Comparison of ENCODE assay signal across 1 cellular context in the genomic region with DNA sequence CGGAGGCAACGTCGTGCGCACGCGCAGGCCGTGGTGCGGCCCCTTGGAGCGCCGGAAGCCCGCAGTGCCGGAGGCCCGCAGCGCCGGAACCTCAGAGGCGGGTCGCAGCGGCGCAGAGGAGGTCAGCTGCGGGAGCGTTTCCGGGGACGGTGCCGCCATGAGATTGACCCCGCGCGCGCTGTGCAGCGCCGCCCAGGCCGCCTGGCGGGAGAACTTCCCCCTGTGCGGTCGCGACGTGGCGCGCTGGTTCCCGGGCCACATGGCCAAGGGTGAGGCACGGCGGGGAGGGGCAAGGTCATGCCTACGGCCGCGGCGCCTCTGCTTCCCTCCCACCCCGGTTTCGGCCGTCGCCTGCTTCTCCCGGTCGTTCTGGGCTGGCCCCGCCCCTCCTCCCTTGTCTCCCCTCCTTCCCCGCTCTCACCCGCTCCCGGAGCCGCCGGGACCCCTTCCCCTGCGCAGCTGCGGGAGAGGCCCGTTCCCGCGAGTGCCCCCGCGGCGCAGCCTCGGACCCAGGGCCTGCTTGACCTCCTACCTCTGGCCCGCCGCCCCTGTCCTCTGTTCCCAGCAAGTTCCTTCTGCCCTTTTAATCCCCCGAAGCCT.
TF ChIP-seq lines count a peak whose summit lies in the region.

Gene MTG1, plus strand, starts transcription at position 94 of the 600 bp plus-strand sequence. Its CDS starts 64 bp downstream, at position 158.

TF ChIP-seq in HepG2, 621 proteins besides CTCF, POLR2A, EP300 and RAD21 (continues in another document):
- peak; percentile 94 for TF ChIP-seq ZHX1 (CRISPR knock-in tag; IDR thresholded peaks at IDR 0.05; ENCODE audit: low read depth)
- no peak for TF ChIP-seq MZF1 (CRISPR knock-in tag; IDR thresholded peaks at IDR 0.05; ENCODE audit: borderline replicate concordance)
- TF ChIP-seq ZBTB25 (CRISPR knock-in tag; IDR thresholded peaks at IDR 0.05) = peak; percentile 95
- TF ChIP-seq GATA4 (IDR thresholded peaks at IDR 0.05; ENCODE audit: borderline replicate concordance, low read depth) = no peak
- TF ChIP-seq RCOR2 (CRISPR knock-in tag; IDR thresholded peaks at IDR 0.05) = no peak
- TF ChIP-seq, protein P1, sequence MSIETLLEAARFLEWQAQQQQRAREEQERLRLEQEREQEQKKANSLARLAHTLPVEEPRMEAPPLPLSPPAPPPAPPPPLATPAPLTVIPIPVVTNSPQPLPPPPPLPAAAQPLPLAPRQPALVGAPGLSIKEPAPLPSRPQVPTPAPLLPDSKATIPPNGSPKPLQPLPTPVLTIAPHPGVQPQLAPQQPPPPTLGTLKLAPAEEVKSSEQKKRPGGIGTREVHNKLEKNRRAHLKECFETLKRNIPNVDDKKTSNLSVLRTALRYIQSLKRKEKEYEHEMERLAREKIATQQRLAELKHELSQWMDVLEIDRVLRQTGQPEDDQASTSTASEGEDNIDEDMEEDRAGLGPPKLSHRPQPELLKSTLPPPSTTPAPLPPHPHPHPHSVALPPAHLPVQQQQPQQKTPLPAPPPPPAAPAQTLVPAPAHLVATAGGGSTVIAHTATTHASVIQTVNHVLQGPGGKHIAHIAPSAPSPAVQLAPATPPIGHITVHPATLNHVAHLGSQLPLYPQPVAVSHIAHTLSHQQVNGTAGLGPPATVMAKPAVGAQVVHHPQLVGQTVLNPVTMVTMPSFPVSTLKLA (IDR thresholded peaks at IDR 0.05) = peak; percentile 24; the same call in 1 of the 2 replicates
- no peak for TF ChIP-seq RFX1 (IDR thresholded peaks at IDR 0.05)
- peak; percentile 94 for TF ChIP-seq ERF (CRISPR knock-in tag; IDR thresholded peaks at IDR 0.05)
- TF ChIP-seq ZSCAN12 (CRISPR knock-in tag; IDR thresholded peaks at IDR 0.05) = no peak; the same call in 1 of the 2 replicates
- peak; percentile 92 for TF ChIP-seq ZNF883 (CRISPR knock-in tag; IDR thresholded peaks at IDR 0.05; ENCODE audit: not compliant biosample characterization)
- no peak for TF ChIP-seq DPF2 (CRISPR knock-in tag; IDR thresholded peaks at IDR 0.05; ENCODE audit: borderline replicate concordance, low read depth)
- peak; percentile 69; the same call in 1 of the 2 replicates for TF ChIP-seq ZC3H4 (CRISPR knock-in tag; IDR thresholded peaks at IDR 0.05; ENCODE audit: borderline replicate concordance)
- 0 out of 2 replicates have a peak, but pooled peaks have one; percentile 45 for TF ChIP-seq IRF1 (CRISPR knock-in tag; IDR thresholded peaks at IDR 0.05; ENCODE audit: low read depth)
- no peak for TF ChIP-seq PRMT3 (CRISPR knock-in tag; IDR thresholded peaks at IDR 0.05; ENCODE audit: borderline replicate concordance, low read depth)
- TF ChIP-seq ZNF274 (CRISPR knock-in tag; IDR thresholded peaks at IDR 0.05) = 0 out of 2 replicates have a peak, but pooled peaks have one; percentile 51
- peak; percentile 89 for TF ChIP-seq ETV5 (CRISPR knock-in tag; IDR thresholded peaks at IDR 0.05; ENCODE audit: borderline replicate concordance)
- TF ChIP-seq PLRG1 (conservative IDR thresholded peaks at IDR 0.05) = no peak
- no peak for TF ChIP-seq ZBTB8A (CRISPR knock-in tag; IDR thresholded peaks at IDR 0.05; ENCODE audit: borderline replicate concordance, low read depth)
- peak; percentile 72 for TF ChIP-seq CHD2 (IDR thresholded peaks at IDR 0.05; ENCODE audit: low read depth, low read length)
- peak; percentile 98 for TF ChIP-seq NR2C2 (CRISPR knock-in tag; IDR thresholded peaks at IDR 0.05; ENCODE audit: borderline replicate concordance)
- TF ChIP-seq ZNF253 (CRISPR knock-in tag; IDR thresholded peaks at IDR 0.05; ENCODE audit: borderline replicate concordance) = peak; percentile 84; the same call in 1 of the 2 replicates
- TF ChIP-seq PBX2 (CRISPR knock-in tag; IDR thresholded peaks at IDR 0.05) = no peak
- no peak for TF ChIP-seq ZNF598 (CRISPR knock-in tag; IDR thresholded peaks at IDR 0.05; ENCODE audit: borderline replicate concordance)
- peak; percentile 68 for TF ChIP-seq MED8 (CRISPR knock-in tag; IDR thresholded peaks at IDR 0.05; ENCODE audit: insufficient replicate concordance)
- no peak for TF ChIP-seq ZNF512 (CRISPR knock-in tag; IDR thresholded peaks at IDR 0.05)
- 0 out of 2 replicates have a peak, but pooled peaks have one; percentile 17 for TF ChIP-seq SETDB1 (CRISPR knock-in tag; IDR thresholded peaks at IDR 0.05; ENCODE audit: borderline replicate concordance)
- peak; percentile 95; the same call in 1 of the 2 replicates for TF ChIP-seq ZNF749 (CRISPR knock-in tag; IDR thresholded peaks at IDR 0.05; ENCODE audit: borderline replicate concordance)
- TF ChIP-seq, protein P2, sequence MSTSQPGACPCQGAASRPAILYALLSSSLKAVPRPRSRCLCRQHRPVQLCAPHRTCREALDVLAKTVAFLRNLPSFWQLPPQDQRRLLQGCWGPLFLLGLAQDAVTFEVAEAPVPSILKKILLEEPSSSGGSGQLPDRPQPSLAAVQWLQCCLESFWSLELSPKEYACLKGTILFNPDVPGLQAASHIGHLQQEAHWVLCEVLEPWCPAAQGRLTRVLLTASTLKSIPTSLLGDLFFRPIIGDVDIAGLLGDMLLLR (CRISPR knock-in tag; IDR thresholded peaks at IDR 0.05) = peak; percentile 81; the same call in 1 of the 2 replicates
- peak; percentile 37; the same call in 1 of the 2 replicates for TF ChIP-seq FOSL2 (CRISPR knock-in tag; IDR thresholded peaks at IDR 0.05)
- peak; percentile 90 for TF ChIP-seq ZNF446 (CRISPR knock-in tag; IDR thresholded peaks at IDR 0.05)
- no peak; the same call in 1 of the 2 replicates for TF ChIP-seq ZNF256 (CRISPR knock-in tag; conservative IDR thresholded peaks at IDR 0.05)
- TF ChIP-seq CC2D1A (CRISPR knock-in tag; IDR thresholded peaks at IDR 0.05) = no peak
- no peak for TF ChIP-seq JDP2 (CRISPR knock-in tag; IDR thresholded peaks at IDR 0.05; ENCODE audit: borderline replicate concordance)
- no peak for TF ChIP-seq BCLAF1 (IDR thresholded peaks at IDR 0.05)
- no peak for TF ChIP-seq ZNF720 (CRISPR knock-in tag; IDR thresholded peaks at IDR 0.05)
- TF ChIP-seq, protein P3, sequence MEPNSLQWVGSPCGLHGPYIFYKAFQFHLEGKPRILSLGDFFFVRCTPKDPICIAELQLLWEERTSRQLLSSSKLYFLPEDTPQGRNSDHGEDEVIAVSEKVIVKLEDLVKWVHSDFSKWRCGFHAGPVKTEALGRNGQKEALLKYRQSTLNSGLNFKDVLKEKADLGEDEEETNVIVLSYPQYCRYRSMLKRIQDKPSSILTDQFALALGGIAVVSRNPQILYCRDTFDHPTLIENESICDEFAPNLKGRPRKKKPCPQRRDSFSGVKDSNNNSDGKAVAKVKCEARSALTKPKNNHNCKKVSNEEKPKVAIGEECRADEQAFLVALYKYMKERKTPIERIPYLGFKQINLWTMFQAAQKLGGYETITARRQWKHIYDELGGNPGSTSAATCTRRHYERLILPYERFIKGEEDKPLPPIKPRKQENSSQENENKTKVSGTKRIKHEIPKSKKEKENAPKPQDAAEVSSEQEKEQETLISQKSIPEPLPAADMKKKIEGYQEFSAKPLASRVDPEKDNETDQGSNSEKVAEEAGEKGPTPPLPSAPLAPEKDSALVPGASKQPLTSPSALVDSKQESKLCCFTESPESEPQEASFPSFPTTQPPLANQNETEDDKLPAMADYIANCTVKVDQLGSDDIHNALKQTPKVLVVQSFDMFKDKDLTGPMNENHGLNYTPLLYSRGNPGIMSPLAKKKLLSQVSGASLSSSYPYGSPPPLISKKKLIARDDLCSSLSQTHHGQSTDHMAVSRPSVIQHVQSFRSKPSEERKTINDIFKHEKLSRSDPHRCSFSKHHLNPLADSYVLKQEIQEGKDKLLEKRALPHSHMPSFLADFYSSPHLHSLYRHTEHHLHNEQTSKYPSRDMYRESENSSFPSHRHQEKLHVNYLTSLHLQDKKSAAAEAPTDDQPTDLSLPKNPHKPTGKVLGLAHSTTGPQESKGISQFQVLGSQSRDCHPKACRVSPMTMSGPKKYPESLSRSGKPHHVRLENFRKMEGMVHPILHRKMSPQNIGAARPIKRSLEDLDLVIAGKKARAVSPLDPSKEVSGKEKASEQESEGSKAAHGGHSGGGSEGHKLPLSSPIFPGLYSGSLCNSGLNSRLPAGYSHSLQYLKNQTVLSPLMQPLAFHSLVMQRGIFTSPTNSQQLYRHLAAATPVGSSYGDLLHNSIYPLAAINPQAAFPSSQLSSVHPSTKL (CRISPR knock-in tag; IDR thresholded peaks at IDR 0.05) = peak; percentile 58
- TF ChIP-seq RFX3 (CRISPR knock-in tag; IDR thresholded peaks at IDR 0.05) = no peak
- no peak; the same call in 1 of the 2 replicates for TF ChIP-seq SOX13 (IDR thresholded peaks at IDR 0.05)
- peak in 1 of 2 experiments; percentile 47; a peak in 1 of 4 replicates for TF ChIP-seq SOX13 (CRISPR knock-in tag; conservative IDR thresholded peaks at IDR 0.05 in 1 of 2, IDR thresholded peaks at IDR 0.05 in 1 of 2)
- no peak for TF ChIP-seq PCBP1 (IDR thresholded peaks at IDR 0.05; ENCODE audit: borderline replicate concordance, low read depth, low read length)
- TF ChIP-seq KMT2B (CRISPR knock-in tag; IDR thresholded peaks at IDR 0.05) = peak; percentile 51
